Comparison of ENCODE assay signal across 20 cellular contexts in the genomic region with DNA sequence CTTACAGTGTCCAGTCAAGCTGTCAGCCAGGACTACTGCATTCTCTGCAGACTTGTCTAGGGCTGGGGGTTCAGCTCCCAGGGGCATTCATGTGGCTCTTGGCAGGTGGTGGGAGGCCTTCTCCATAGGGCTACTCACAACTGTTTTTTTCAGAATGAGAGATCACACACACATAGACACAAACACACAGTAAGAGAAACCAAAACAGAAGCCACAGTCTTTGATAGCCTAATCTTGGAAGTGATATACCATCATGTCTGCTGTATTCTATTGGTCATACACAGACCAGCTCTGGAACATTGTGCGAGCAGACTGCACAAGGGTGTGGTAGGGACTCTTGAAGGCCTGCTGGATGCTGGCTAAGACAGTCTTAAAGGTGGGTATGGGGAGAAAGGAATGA.
"Had no signal": no experiment of that assay in that cellular context is flagged by ENCODE, and none has a peak within 500 bp of the region (broad histone marks: within the 10 kb centered on the region; RNA-seq: fewer than 3 reads in every experiment).

No MANE protein-coding gene starts in this region.

- H3K27me3 Mint-ChIP-seq: naive B cell; stimulated activated memory B cell treated with anti-CD40 and anti-IgM and Interleukin-4, amounts not matched to agents 10 μg/mL and 1 μg/mL and 100 μg/mL, for 72 hours had no signal

- H3K4me3 ChIP-seq: coronary artery, heart left ventricle, lung, psoas muscle, right lobe of liver, upper lobe of left lung, uterus had no signal

- H3K27ac ChIP-seq: coronary artery, psoas muscle, right lobe of liver, upper lobe of left lung, uterus had no signal

- DNase-seq: effector memory CD4-positive, alpha-beta T cell; heart left ventricle; hippocampal formation; left colon; left ventricle myocardium superior; mesenchymal stem cell; midbrain; naive B cell; nephron progenitor cell; psoas muscle; retina; right lobe of liver; stimulated activated CD4-positive, alpha-beta T cell treated with anti-CD3 and anti-CD28 coated beads, Interleukin-4, amount 100 ng/mL, for 1 hour; stimulated activated CD8-positive, alpha-beta memory T cell treated with anti-CD3 and anti-CD28 coated beads, Interleukin-4, amount 100 ng/mL, for 48 hours; upper lobe of left lung; uterus had no signal

- H3K9me3 ChIP-seq: psoas muscle, right lobe of liver, upper lobe of left lung, uterus had no signal

- ATAC-seq: esophagus mucosa; heart left ventricle; left colon; left ventricle myocardium superior; psoas muscle; right lobe of liver; stimulated activated memory B cell treated with anti-CD40 and anti-IgM and Interleukin-4, amounts not matched to agents 10 μg/mL and 1 μg/mL and 100 μg/mL, for 72 hours had no signal

- H3K4me3 Mint-ChIP-seq: naive B cell; nephron progenitor cell; stimulated activated memory B cell treated with anti-CD40 and anti-IgM and Interleukin-4, amounts not matched to agents 10 μg/mL and 1 μg/mL and 100 μg/mL, for 72 hours had no signal

- H3K4me1 ChIP-seq: right lobe of liver, upper lobe of left lung, uterus had no signal

- H3K36me3 ChIP-seq: heart left ventricle, right lobe of liver, upper lobe of left lung had no signal

- H3K27me3 ChIP-seq: heart left ventricle, right lobe of liver, upper lobe of left lung, uterus had no signal

- H3K9me3 Mint-ChIP-seq: stimulated activated memory B cell treated with anti-CD40 and anti-IgM and Interleukin-4, amounts not matched to agents 10 μg/mL and 1 μg/mL and 100 μg/mL, for 72 hours had no signal

- H3K36me3 Mint-ChIP-seq: naive B cell; stimulated activated memory B cell treated with anti-CD40 and anti-IgM and Interleukin-4, amounts not matched to agents 10 μg/mL and 1 μg/mL and 100 μg/mL, for 72 hours had no signal

- H3K27ac Mint-ChIP-seq: naive B cell; nephron progenitor cell; stimulated activated memory B cell treated with anti-CD40 and anti-IgM and Interleukin-4, amounts not matched to agents 10 μg/mL and 1 μg/mL and 100 μg/mL, for 72 hours had no signal
